ENCODE assay signal across 7 cellular contexts in genomic region chr16:51248217-51248616, GRCh38.
"Had no signal": no experiment of that assay in that cellular context is flagged by ENCODE, and none has a peak within 500 bp of the region (broad histone marks: within the 10 kb centered on the region; RNA-seq: fewer than 3 reads in every experiment).

No MANE protein-coding gene starts in this region.

- ATAC-seq: K562 had no signal

- H3K27ac ChIP-seq: HL-60, KMS-11 had no signal

- H3K9ac ChIP-seq: KMS-11 had no signal

- H3K4me3 ChIP-seq: K562 had no signal

- DNase-seq: IMR-90, KBM-7, KG1 had no signal

- FAIRE-seq: HTR-8/SVneo, K562 had no signal

- H3K4me2 ChIP-seq: KMS-11 had no signal
